1 cellular context compared by ENCODE assay signal in the genomic region with DNA sequence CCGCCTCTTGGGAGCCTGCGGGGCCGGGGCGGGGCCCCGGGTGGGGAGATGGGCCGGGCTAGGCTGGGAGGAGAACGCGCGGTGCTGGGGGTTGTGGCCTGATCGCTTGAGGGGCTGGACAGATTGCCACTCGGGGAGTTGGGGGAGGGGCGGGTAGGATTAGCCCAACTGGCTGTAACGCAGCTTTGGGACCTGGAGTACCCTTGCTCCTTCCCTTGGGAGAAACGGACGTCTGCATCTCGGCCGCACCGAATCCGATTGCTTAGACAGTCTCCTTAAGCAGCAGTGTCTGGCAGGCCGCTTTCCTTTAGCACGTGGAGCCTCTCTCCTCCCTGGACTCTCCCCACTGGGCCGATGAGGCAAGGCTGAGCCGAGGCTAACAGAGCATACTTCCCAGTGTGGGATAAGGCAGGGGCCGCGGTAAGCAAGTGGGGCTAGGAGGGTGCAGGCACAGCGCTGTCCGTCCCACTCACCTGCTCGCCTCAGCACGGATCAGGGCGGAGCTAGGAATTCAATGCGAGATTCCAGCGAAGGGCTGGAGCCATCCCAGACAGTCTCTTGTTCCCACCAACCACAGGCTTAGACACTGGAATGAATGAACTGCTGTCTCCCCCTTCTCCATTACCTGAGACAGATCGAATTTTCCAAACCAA.
TF ChIP-seq lines count a peak whose summit lies in the region.

No MANE protein-coding gene starts in this region.

TF ChIP-seq in K562, 482 proteins besides CTCF, POLR2A, EP300 and RAD21 (continued from another document):
- TF ChIP-seq, protein P1, sequence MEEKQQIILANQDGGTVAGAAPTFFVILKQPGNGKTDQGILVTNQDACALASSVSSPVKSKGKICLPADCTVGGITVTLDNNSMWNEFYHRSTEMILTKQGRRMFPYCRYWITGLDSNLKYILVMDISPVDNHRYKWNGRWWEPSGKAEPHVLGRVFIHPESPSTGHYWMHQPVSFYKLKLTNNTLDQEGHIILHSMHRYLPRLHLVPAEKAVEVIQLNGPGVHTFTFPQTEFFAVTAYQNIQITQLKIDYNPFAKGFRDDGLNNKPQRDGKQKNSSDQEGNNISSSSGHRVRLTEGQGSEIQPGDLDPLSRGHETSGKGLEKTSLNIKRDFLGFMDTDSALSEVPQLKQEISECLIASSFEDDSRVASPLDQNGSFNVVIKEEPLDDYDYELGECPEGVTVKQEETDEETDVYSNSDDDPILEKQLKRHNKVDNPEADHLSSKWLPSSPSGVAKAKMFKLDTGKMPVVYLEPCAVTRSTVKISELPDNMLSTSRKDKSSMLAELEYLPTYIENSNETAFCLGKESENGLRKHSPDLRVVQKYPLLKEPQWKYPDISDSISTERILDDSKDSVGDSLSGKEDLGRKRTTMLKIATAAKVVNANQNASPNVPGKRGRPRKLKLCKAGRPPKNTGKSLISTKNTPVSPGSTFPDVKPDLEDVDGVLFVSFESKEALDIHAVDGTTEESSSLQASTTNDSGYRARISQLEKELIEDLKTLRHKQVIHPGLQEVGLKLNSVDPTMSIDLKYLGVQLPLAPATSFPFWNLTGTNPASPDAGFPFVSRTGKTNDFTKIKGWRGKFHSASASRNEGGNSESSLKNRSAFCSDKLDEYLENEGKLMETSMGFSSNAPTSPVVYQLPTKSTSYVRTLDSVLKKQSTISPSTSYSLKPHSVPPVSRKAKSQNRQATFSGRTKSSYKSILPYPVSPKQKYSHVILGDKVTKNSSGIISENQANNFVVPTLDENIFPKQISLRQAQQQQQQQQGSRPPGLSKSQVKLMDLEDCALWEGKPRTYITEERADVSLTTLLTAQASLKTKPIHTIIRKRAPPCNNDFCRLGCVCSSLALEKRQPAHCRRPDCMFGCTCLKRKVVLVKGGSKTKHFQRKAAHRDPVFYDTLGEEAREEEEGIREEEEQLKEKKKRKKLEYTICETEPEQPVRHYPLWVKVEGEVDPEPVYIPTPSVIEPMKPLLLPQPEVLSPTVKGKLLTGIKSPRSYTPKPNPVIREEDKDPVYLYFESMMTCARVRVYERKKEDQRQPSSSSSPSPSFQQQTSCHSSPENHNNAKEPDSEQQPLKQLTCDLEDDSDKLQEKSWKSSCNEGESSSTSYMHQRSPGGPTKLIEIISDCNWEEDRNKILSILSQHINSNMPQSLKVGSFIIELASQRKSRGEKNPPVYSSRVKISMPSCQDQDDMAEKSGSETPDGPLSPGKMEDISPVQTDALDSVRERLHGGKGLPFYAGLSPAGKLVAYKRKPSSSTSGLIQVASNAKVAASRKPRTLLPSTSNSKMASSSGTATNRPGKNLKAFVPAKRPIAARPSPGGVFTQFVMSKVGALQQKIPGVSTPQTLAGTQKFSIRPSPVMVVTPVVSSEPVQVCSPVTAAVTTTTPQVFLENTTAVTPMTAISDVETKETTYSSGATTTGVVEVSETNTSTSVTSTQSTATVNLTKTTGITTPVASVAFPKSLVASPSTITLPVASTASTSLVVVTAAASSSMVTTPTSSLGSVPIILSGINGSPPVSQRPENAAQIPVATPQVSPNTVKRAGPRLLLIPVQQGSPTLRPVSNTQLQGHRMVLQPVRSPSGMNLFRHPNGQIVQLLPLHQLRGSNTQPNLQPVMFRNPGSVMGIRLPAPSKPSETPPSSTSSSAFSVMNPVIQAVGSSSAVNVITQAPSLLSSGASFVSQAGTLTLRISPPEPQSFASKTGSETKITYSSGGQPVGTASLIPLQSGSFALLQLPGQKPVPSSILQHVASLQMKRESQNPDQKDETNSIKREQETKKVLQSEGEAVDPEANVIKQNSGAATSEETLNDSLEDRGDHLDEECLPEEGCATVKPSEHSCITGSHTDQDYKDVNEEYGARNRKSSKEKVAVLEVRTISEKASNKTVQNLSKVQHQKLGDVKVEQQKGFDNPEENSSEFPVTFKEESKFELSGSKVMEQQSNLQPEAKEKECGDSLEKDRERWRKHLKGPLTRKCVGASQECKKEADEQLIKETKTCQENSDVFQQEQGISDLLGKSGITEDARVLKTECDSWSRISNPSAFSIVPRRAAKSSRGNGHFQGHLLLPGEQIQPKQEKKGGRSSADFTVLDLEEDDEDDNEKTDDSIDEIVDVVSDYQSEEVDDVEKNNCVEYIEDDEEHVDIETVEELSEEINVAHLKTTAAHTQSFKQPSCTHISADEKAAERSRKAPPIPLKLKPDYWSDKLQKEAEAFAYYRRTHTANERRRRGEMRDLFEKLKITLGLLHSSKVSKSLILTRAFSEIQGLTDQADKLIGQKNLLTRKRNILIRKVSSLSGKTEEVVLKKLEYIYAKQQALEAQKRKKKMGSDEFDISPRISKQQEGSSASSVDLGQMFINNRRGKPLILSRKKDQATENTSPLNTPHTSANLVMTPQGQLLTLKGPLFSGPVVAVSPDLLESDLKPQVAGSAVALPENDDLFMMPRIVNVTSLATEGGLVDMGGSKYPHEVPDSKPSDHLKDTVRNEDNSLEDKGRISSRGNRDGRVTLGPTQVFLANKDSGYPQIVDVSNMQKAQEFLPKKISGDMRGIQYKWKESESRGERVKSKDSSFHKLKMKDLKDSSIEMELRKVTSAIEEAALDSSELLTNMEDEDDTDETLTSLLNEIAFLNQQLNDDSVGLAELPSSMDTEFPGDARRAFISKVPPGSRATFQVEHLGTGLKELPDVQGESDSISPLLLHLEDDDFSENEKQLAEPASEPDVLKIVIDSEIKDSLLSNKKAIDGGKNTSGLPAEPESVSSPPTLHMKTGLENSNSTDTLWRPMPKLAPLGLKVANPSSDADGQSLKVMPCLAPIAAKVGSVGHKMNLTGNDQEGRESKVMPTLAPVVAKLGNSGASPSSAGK (IDR thresholded peaks at IDR 0.05): peak; percentile 78
- TF ChIP-seq SAFB (IDR thresholded peaks at IDR 0.05; ENCODE audit: borderline replicate concordance, low read depth, low read length) (0 out of 2 replicates have a peak, but pooled peaks have one; percentile 57), SRSF9 (IDR thresholded peaks at IDR 0.05; ENCODE audit: borderline replicate concordance, low read depth, low read length) (no peak), MYC (IDR thresholded peaks at IDR 0.05; ENCODE audit: low read depth, low read length) (peak; percentile 64; the same call in 1 of the 2 replicates), MYC (CRISPR knock-in tag; IDR thresholded peaks at IDR 0.05; ENCODE audit: borderline replicate concordance, low read depth) (no peak)
